ENCODE assay signal across 8 cellular contexts in the genomic region with DNA sequence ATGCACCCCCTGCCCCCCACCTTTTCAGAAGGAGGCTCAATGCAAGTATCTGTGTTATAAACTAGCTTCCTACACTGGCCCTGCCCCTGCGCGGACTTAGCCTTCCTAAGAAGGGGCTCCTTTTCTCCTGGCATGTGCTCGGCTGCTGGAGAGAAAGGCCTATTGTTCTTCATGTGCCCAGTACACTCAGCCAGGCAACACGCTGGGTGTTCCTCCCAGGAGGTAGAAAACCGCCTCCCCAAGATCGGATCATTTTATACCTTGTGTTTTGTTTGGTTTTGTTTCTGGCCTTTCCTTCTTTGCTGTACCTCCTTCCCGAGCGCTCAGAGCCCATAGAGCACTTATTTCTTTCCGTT. TPM values are rescaled to one million over a fixed set of nuclear protein-coding genes. Genes with fewer than 3 reads are reported as not detected.
DNase-seq lines count a peak whose midpoint lies in the region; ATAC-seq and TF ChIP-seq lines count a peak whose summit lies in the region.

No MANE protein-coding gene starts in this region.

- H3K27me3 Mint-ChIP-seq in activated CD8-positive, alpha-beta memory T cell treated with anti-CD3 and anti-CD28 coated beads, Interleukin-2, amount 10 ng/mL, durations not matched to agents 7 days and 5 days: no peaks in the 10 kb centered on the region

- TF ChIP-seq RAD21 in SK-N-SH (IDR thresholded peaks at IDR 0.05; ENCODE audit: low read length): no peak

- H3K36me3 ChIP-seq in SK-N-SH (replicated peaks in 1 of 2; ENCODE audit: control insufficient read depth in 1 of 2, insufficient read depth in 2 of 2, low read length in 1 of 2) (no peaks in the 10 kb centered on the region), gastrocnemius medialis (no peaks in the 10 kb centered on the region), ovary (no peaks in the 10 kb centered on the region)

- DNase-seq in SK-N-SH: no peak
- no peak for DNase-seq in activated CD8-positive, alpha-beta memory T cell treated with anti-CD3 and anti-CD28 coated beads, Interleukin-2, amount 10 ng/mL, durations not matched to agents 7 days and 5 days
- peak; percentile 52 to 61 for DNase-seq in hippocampal formation (lab: John Stamatoyannopoulos, UW)
- DNase-seq in gastrocnemius medialis: no peak
- no peak for DNase-seq in SIG-M5 (lab: John Stamatoyannopoulos, UW)
- no peak for DNase-seq in ovary

- no peaks in the 10 kb centered on the region for H4K20me1 ChIP-seq in SK-N-SH (ENCODE audit: insufficient read depth)

- H3K4me3 ChIP-seq in SK-N-SH (ENCODE audit: low read depth in 2 of 2, low read length in 1 of 2): no peak overlapping the region
- H3K4me3 ChIP-seq in gastrocnemius medialis: peak overlapping the region in 3 of 4 donors; percentile 25 to 34 (median 34)
- H3K4me3 ChIP-seq in ovary: no peak overlapping the region

- H3K4me3 Mint-ChIP-seq in activated CD8-positive, alpha-beta memory T cell treated with anti-CD3 and anti-CD28 coated beads, Interleukin-2, amount 10 ng/mL, durations not matched to agents 7 days and 5 days: peak overlapping the region; percentile 59

- H3K9ac ChIP-seq in SK-N-SH: peak overlapping the region; percentile 0; the same call in 1 of the 2 replicates

- H3K4me1 Mint-ChIP-seq in activated CD8-positive, alpha-beta memory T cell treated with anti-CD3 and anti-CD28 coated beads, Interleukin-2, amount 10 ng/mL, durations not matched to agents 7 days and 5 days: peaks cover 78% of the 10 kb centered on the region

- TF ChIP-seq POLR2A in gastrocnemius medialis (IDR thresholded peaks at IDR 0.05) (no peak), ovary (IDR thresholded peaks at IDR 0.05) (no peak)

- POLR2A ChIA-PET in SK-N-SH (lab: Yijun Ruan, JAX): no interaction called here

- peak overlapping the region; percentile 96 for H3K27ac Mint-ChIP-seq in activated CD8-positive, alpha-beta memory T cell treated with anti-CD3 and anti-CD28 coated beads, Interleukin-2, amount 10 ng/mL, durations not matched to agents 7 days and 5 days

- no peaks in the 10 kb centered on the region for H3K9me2 ChIP-seq in SK-N-SH

- peak overlapping the region; percentile 42; the same call in 1 of the 2 replicates for H2AFZ ChIP-seq in SK-N-SH (ENCODE audit: low read depth)

- in situ Hi-C loops in gastrocnemius medialis (cut with MboI; ENCODE audit: low sequenced_read_pairs in 4 of 4): loop anchor here in 3 of 4 donors (10.0 kb wide), 2 partner anchors 45 to 455 kb away; a partner anchor contains a TSS

- intact Hi-C loops in gastrocnemius medialis (cut with DNase I; ENCODE audit: low total_unique reads) (loop anchor here (10.0 kb wide), 1 partner anchor 185 kb away; no protein-coding TSS in a partner anchor), ovary (cut with DNase I) (loop anchor here (2.0 to 10.0 kb wide), 9 partner anchors 41 to 1085 kb away; no protein-coding TSS in a partner anchor)

- CTCF ChIA-PET in SK-N-SH (lab: Yijun Ruan, JAX): interaction anchor here (0.7 to 5.4 kb wide), 9 partner anchors 13 to 979 kb away, joined by 3 to 26 read pairs (median 3); a partner anchor contains a TSS
- CTCF ChIA-PET in activated CD8-positive, alpha-beta memory T cell treated with anti-CD3 and anti-CD28 coated beads, Interleukin-2, amount 10 ng/mL, durations not matched to agents 7 days and 5 days (lab: Charles Lee): interaction anchor here (1.0 to 19.3 kb wide), 6 partner anchors 8 to 575 kb away, joined by 3 to 332 read pairs (median 8); a partner anchor contains a TSS

- H3K4me1 ChIP-seq in SK-N-SH (ENCODE audit: control insufficient read depth in 1 of 2, insufficient read depth in 2 of 2, low read depth in 1 of 2, low read length in 1 of 2) (peaks cover 12 to 66% of the 10 kb centered on the region in 2 experiments; a peak in 3 of 4 replicates), gastrocnemius medialis (peaks cover 44 to 69% of the 10 kb centered on the region in 2 donors), ovary (ENCODE audit: insufficient read depth) (peaks cover 8% of the 10 kb centered on the region)

- ATAC-seq in SK-N-SH treated with all-trans-retinoic acid at 6 μM for 48 hours (no peak), gastrocnemius medialis (no peak), HG02852 (IDR thresholded peaks at IDR 0.05; ENCODE audit: unreplicated experiment) (no peak)
- peak; percentile 13 for ATAC-seq in activated CD8-positive, alpha-beta memory T cell treated with anti-CD3 and anti-CD28 coated beads, Interleukin-2, amount 10 ng/mL, durations not matched to agents 7 days and 5 days

- peaks cover 23% of the 10 kb centered on the region for H3F3A ChIP-seq in SK-N-SH (replicated peaks; ENCODE audit: insufficient read depth)

- peaks cover 2% of the 10 kb centered on the region for H3K36me3 Mint-ChIP-seq in activated CD8-positive, alpha-beta memory T cell treated with anti-CD3 and anti-CD28 coated beads, Interleukin-2, amount 10 ng/mL, durations not matched to agents 7 days and 5 days

- H3K27ac ChIP-seq in SK-N-SH (ENCODE audit: low read depth in 2 of 2, low read length in 1 of 2) (peak overlapping the region in 1 of 2 experiments; percentile 80; a peak in 2 of 4 replicates), gastrocnemius medialis (peak overlapping the region; percentile 70 to 86 (median 72)), ovary (peak overlapping the region in 1 of 2 donors; percentile 38)

- H3K27me3 ChIP-seq in SK-N-SH (ENCODE audit: insufficient read depth) (no peaks in the 10 kb centered on the region), gastrocnemius medialis (no peaks in the 10 kb centered on the region), ovary (no peaks in the 10 kb centered on the region)

- H3K79me2 ChIP-seq in SK-N-SH (ENCODE audit: insufficient read depth): no peaks in the 10 kb centered on the region

- no peak overlapping the region for H3K4me2 ChIP-seq in SK-N-SH

- TF ChIP-seq EP300 in SK-N-SH (IDR thresholded peaks at IDR 0.05; ENCODE audit: borderline replicate concordance in 1 of 2, low read depth in 1 of 2, low read length in 1 of 2) (no peak), ovary (IDR thresholded peaks at IDR 0.05) (no peak)

- no peaks in the 10 kb centered on the region for H3K9me3 ChIP-seq in SK-N-SH
- no peaks in the 10 kb centered on the region for H3K9me3 ChIP-seq in gastrocnemius medialis
- H3K9me3 ChIP-seq in ovary: no peaks in the 10 kb centered on the region

- no peak for TF ChIP-seq CTCF in SK-N-SH (IDR thresholded peaks at IDR 0.05)
- no peak for TF ChIP-seq CTCF in gastrocnemius medialis (IDR thresholded peaks at IDR 0.05 in 4 of 5, conservative IDR thresholded peaks at IDR 0.05 in 1 of 5)
- TF ChIP-seq CTCF in ovary (IDR thresholded peaks at IDR 0.05): no peak

- no peaks in the 10 kb centered on the region for H3K9me3 Mint-ChIP-seq in activated CD8-positive, alpha-beta memory T cell treated with anti-CD3 and anti-CD28 coated beads, Interleukin-2, amount 10 ng/mL, durations not matched to agents 7 days and 5 days (ENCODE audit: low read depth)

- WGBS in SK-N-SH (ENCODE audit: low lambda C conversion rate): 91% methylated on average over 9 of the region's 9 CpGs
- 81 to 89% (median 85%) methylated on average over 9 of the region's 9 CpGs for WGBS in ovary, 3 donors

TF ChIP-seq in SK-N-SH, 30 proteins besides CTCF, POLR2A, EP300 and RAD21:
- no peak for TF ChIP-seq TCF12 (IDR thresholded peaks at IDR 0.05)
- TF ChIP-seq, protein P1, sequence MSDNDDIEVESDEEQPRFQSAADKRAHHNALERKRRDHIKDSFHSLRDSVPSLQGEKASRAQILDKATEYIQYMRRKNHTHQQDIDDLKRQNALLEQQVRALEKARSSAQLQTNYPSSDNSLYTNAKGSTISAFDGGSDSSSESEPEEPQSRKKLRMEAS (IDR thresholded peaks at IDR 0.05; ENCODE audit: low read depth): no peak
- TF ChIP-seq NFIC (IDR thresholded peaks at IDR 0.05; ENCODE audit: borderline replicate concordance): no peak
- TF ChIP-seq RCOR1 (IDR thresholded peaks at IDR 0.05; ENCODE audit: low read length): no peak
- no peak for TF ChIP-seq SMC3 (IDR thresholded peaks at IDR 0.05; ENCODE audit: low read depth, low read length)
- no peak for TF ChIP-seq GATA2 (CRISPR knock-in tag; IDR thresholded peaks at IDR 0.05)

TF ChIP-seq in SK-N-SH treated with all-trans-retinoic acid at 6 μM for 48 hours, 23 proteins besides CTCF, POLR2A, EP300 and RAD21 (continues in another document):
- no peak for TF ChIP-seq ISL1 (CRISPR knock-in tag; IDR thresholded peaks at IDR 0.05)
- TF ChIP-seq, protein P2, sequence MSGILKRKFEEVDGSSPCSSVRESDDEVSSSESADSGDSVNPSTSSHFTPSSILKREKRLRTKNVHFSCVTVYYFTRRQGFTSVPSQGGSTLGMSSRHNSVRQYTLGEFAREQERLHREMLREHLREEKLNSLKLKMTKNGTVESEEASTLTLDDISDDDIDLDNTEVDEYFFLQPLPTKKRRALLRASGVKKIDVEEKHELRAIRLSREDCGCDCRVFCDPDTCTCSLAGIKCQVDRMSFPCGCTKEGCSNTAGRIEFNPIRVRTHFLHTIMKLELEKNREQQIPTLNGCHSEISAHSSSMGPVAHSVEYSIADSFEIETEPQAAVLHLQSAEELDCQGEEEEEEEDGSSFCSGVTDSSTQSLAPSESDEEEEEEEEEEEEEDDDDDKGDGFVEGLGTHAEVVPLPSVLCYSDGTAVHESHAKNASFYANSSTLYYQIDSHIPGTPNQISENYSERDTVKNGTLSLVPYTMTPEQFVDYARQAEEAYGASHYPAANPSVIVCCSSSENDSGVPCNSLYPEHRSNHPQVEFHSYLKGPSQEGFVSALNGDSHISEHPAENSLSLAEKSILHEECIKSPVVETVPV (CRISPR knock-in tag; IDR thresholded peaks at IDR 0.05): no peak
- no peak for TF ChIP-seq OSR1 (CRISPR knock-in tag; IDR thresholded peaks at IDR 0.05)
- TF ChIP-seq ESRRG (CRISPR knock-in tag; IDR thresholded peaks at IDR 0.05): no peak
- no peak for TF ChIP-seq ZNF565 (CRISPR knock-in tag; conservative IDR thresholded peaks at IDR 0.05; ENCODE audit: low read depth)

RNA-seq across cellular contexts. Expression of a gene that starts 30.2 kb away (rescaled TPM):
- polyA plus RNA-seq in SK-N-SH (2012; rRNA removed) (99.8 and 131 TPM in 2 replicates), ovary (10 to 100 TPM; 67.6 to 78.7 TPM)
- 27.3 and 29.6 TPM in 2 replicates for polyA plus RNA-seq in SK-N-SH (2012; cell fraction: cytosol; rRNA removed)
- polyA plus RNA-seq in SK-N-SH (2012; cell fraction: nucleus; rRNA removed): 490 and 685 TPM in 2 replicates
- 100 to 1,000 TPM; 166 to 254 TPM for total RNA-seq in activated CD8-positive, alpha-beta memory T cell treated with anti-CD3 and anti-CD28 coated beads, Interleukin-2, amount 10 ng/mL, durations not matched to agents 7 days and 5 days
- total RNA-seq in gastrocnemius medialis (100 to 1,000 TPM in 1 of 4 donors, 10 to 100 TPM in 3; 34.3 to 110 (median 41.3) TPM), ovary (100 to 1,000 TPM in 4 of 7 donors, 10 to 100 TPM in 3; 86.8 to 514 (median 115) TPM)

Comparison
In these comparisons a context has a peak if more than half of its experiments do, and no peak if none do; other contexts are left out.
1. DNase-seq: peak in hippocampal formation (2 of 2); none in SK-N-SH (single experiment), activated CD8-positive, alpha-beta memory T cell treated with anti-CD3 and anti-CD28 coated beads, Interleukin-2, amount 10 ng/mL, durations not matched to agents 7 days and 5 days (single experiment), gastrocnemius medialis (0 of 2), SIG-M5 (single experiment) and ovary (0 of 5).
2. H3K4me3 ChIP-seq: peak in gastrocnemius medialis (3 of 4); none in SK-N-SH (0 of 2) and ovary (single experiment).